Comparison of ENCODE assay signal across 8 cellular contexts in genomic region chr20:59004763-59005522, GRCh38. TPM values are rescaled to one million over a fixed set of nuclear protein-coding genes. Genes with fewer than 3 reads are reported as not detected.
DNase-seq lines count a peak whose midpoint lies in the region; ATAC-seq, FAIRE-seq and TF ChIP-seq lines count a peak whose summit lies in the region.

No MANE protein-coding gene starts in this region.

- H2AFZ ChIP-seq in OCI-LY7 (ENCODE audit: low read length) (peak overlapping the region; percentile 50; the same call in 1 of the 2 replicates), GM12878 (ENCODE audit: control insufficient read depth, low read depth, low read length) (peak overlapping the region; percentile 30)

- H3K4me3 ChIP-seq in OCI-LY7 (ENCODE audit: low read depth, low read length, poor library complexity, severe bottlenecking) (peak overlapping the region; percentile 74), GM12878 (peak overlapping the region; percentile 92)

- H3K27ac ChIP-seq in OCI-LY7 (ENCODE audit: low read depth, low read length, poor library complexity, severe bottlenecking): peak overlapping the region; percentile 85
- H3K27ac ChIP-seq in GM12878 (ENCODE audit: control insufficient read depth, insufficient read depth): peak overlapping the region; percentile 95

- peak; percentile 47 for ATAC-seq in HG02884 (IDR thresholded peaks at IDR 0.05; ENCODE audit: unreplicated experiment)
- peak; percentile 72 for ATAC-seq in GM12878

- peak overlapping the region; percentile 30 for H3K27ac Mint-ChIP-seq in mesothelial cell of epicardium
- H3K27ac Mint-ChIP-seq in osteocyte (ENCODE audit: unreplicated experiment): no peak overlapping the region

- H3K9me2 ChIP-seq in OCI-LY7 (ENCODE audit: insufficient read depth, low read length): no peaks in the 10 kb centered on the region

- peak; percentile 20 for DNase-seq in stimulated activated CD4-positive, alpha-beta T cell treated with anti-CD3 and anti-CD28 coated beads, Interleukin-4, amount 100 ng/mL, for 1 hour
- no peak for DNase-seq in stimulated activated CD4-positive, alpha-beta T cell treated with anti-CD3 and anti-CD28 coated beads, Interleukin-4, amount 100 ng/mL, for 24 hours
- DNase-seq in OCI-LY7 (ENCODE audit: low spot score) (peak; percentile 86), GM12878 (ENCODE audit: low read depth, low spot score) (peak; percentile 94), mesothelial cell of epicardium (ENCODE audit: low spot score in 2 of 2, unreplicated experiment in 2 of 2) (no peak), amniotic stem cell (lab: John Stamatoyannopoulos, UW) (no peak), osteocyte (ENCODE audit: extremely low spot score, unreplicated experiment) (no peak)

- H3K4me3 Mint-ChIP-seq in mesothelial cell of epicardium (peak overlapping the region; percentile 1), osteocyte (ENCODE audit: unreplicated experiment) (no peak overlapping the region)

- H3K36me3 ChIP-seq in OCI-LY7 (ENCODE audit: insufficient read depth, low read length) (peaks cover 34% of the 10 kb centered on the region), GM12878 (ENCODE audit: control insufficient read depth in 2 of 2, insufficient read depth in 2 of 2, low read length in 1 of 2) (peaks cover 18 to 24% of the 10 kb centered on the region in 2 experiments)

- POLR2A ChIA-PET in OCI-LY7 (lab: Charles Lee): interaction anchor here (2.3 kb wide), 1 partner anchor 39 kb away, joined by 5 read pairs; no protein-coding TSS in a partner anchor
- POLR2A ChIA-PET in GM12878 (lab: Charles Lee): interaction anchor here (1.2 to 1.7 kb wide), 3 partner anchors 27 to 97 kb away, joined by 4 to 5 read pairs (median 4); partner anchors contain the start of gene ATP5F1E

- FAIRE-seq in GM12878 (lab: Jason Lieb, UNC): peak; percentile 89

- H3K27me3 ChIP-seq in GM12878 (replicated peaks in 1 of 2; ENCODE audit: control insufficient read depth in 2 of 2, insufficient read depth in 2 of 2, low read length in 1 of 2): no peaks in the 10 kb centered on the region

- in situ Hi-C loops in GM12878 (cut with MboI): loop anchor here (10.0 kb wide), 2 partner anchors 550 to 1610 kb away; partner anchors contain the start of gene RBM38

- H3K36me3 Mint-ChIP-seq in mesothelial cell of epicardium (peaks cover 14% of the 10 kb centered on the region), osteocyte (ENCODE audit: unreplicated experiment) (no peaks in the 10 kb centered on the region)

- H3K79me2 ChIP-seq in OCI-LY7 (ENCODE audit: insufficient read depth, low read depth, low read length) (peaks cover 19% of the 10 kb centered on the region; the same call in 1 of the 2 replicates), GM12878 (ENCODE audit: control insufficient read depth, insufficient read depth, low read length) (peaks cover 56% of the 10 kb centered on the region)

- no peaks in the 10 kb centered on the region for H4K20me1 ChIP-seq in OCI-LY7 (ENCODE audit: insufficient read depth, low read length)
- H4K20me1 ChIP-seq in GM12878 (ENCODE audit: control insufficient read depth, insufficient read depth): 0 out of 2 replicates have a peak, but pooled peaks cover 2% of the 10 kb centered on the region

- H3K9ac ChIP-seq in GM12878 (ENCODE audit: control insufficient read depth, insufficient read depth, low read length): peak overlapping the region; percentile 92

- no TSS peak for BruUV-seq in OCI-LY7 (replicated peaks; lab: Mats Ljungman, UMichigan)
- BruUV-seq in GM12878 (replicated peaks; lab: Mats Ljungman, UMichigan): TSS peak; percentile 79

- TF ChIP-seq RAD21 in GM12878 (IDR thresholded peaks at IDR 0.05; ENCODE audit: insufficient read depth, low read depth, low read length): no peak

- SMC1A ChIA-PET in GM12878 (lab: Charles Lee; ENCODE audit: uncharacterized antibody, unreplicated experiment): interaction anchor here (0.9 to 2.0 kb wide), 4 partner anchors 28 to 118 kb away, joined by 3 to 14 read pairs (median 6); no protein-coding TSS in a partner anchor

- intact Hi-C loops in OCI-LY7 (cut with micrococcal nuclease; ENCODE audit: unreplicated experiment): loop anchor here (1.0 to 10.0 kb wide), 4 partner anchors 24 to 160 kb away; partner anchors contain the start of genes NELFCD, PRELID3B and ZNF831
- intact Hi-C loops in GM12878 (cut with micrococcal nuclease; ENCODE audit: unreplicated experiment): loop anchor here (2.0 kb wide), 2 partner anchors 20 to 114 kb away; no protein-coding TSS in a partner anchor

- H3K4me1 Mint-ChIP-seq in mesothelial cell of epicardium (peaks cover 26% of the 10 kb centered on the region), osteocyte (ENCODE audit: unreplicated experiment) (peaks cover 5% of the 10 kb centered on the region)

- H3K9me3 ChIP-seq in OCI-LY7 (ENCODE audit: low read length) (no peaks in the 10 kb centered on the region), GM12878 (replicated peaks; ENCODE audit: control insufficient read depth, insufficient read depth, low read length) (no peaks in the 10 kb centered on the region)

- CTCF ChIA-PET in OCI-LY7 (lab: Charles Lee; ENCODE audit: unreplicated experiment) (interaction anchor here (1.0 kb wide), 1 partner anchor 10 kb away, joined by 5 read pairs; no protein-coding TSS in a partner anchor), GM12878 (lab: Yijun Ruan, JAX) (interaction anchor here (1.2 kb wide), 1 partner anchor 24 kb away, joined by 4 read pairs; no protein-coding TSS in a partner anchor)

- TF ChIP-seq CTCF in OCI-LY7 (conservative IDR thresholded peaks at IDR 0.05; ENCODE audit: low read length): no peak
- TF ChIP-seq CTCF in GM12878 (IDR thresholded peaks at IDR 0.05 in 2 of 3, conservative IDR thresholded peaks at IDR 0.05 in 1 of 3; ENCODE audit: control insufficient read depth in 2 of 3, extremely low read depth in 1 of 3, insufficient read depth in 1 of 3, low read depth in 3 of 3, low read length in 3 of 3): no peak
- TF ChIP-seq CTCF in mesothelial cell of epicardium (IDR thresholded peaks at IDR 0.05; ENCODE audit: unreplicated experiment): no peak
- TF ChIP-seq CTCF in osteocyte (IDR thresholded peaks at IDR 0.05): no peak

- RAD21 ChIA-PET in GM12878 (lab: Charles Lee; ENCODE audit: unreplicated experiment): interaction anchor here (1.3 to 2.3 kb wide), 5 partner anchors 27 to 98 kb away, joined by 3 to 11 read pairs (median 3); partner anchors contain the start of gene ATP5F1E

- TF ChIP-seq POLR2A in GM12878 (IDR thresholded peaks at IDR 0.05; ENCODE audit: low read depth, low read length): peak; percentile 85

- H3K27me3 Mint-ChIP-seq in mesothelial cell of epicardium (ENCODE audit: low read depth): no peaks in the 10 kb centered on the region
- H3K27me3 Mint-ChIP-seq in osteocyte (ENCODE audit: unreplicated experiment): no peaks in the 10 kb centered on the region

- H3K4me2 ChIP-seq in OCI-LY7 (ENCODE audit: low read length): peak overlapping the region; percentile 94
- H3K4me2 ChIP-seq in GM12878 (ENCODE audit: control insufficient read depth, insufficient read depth): peak overlapping the region; percentile 53

- peak; percentile 84 to 91; a peak in 3 of 4 replicates for TF ChIP-seq EP300 in GM12878 (IDR thresholded peaks at IDR 0.05; ENCODE audit: borderline replicate concordance in 1 of 2, control insufficient read depth in 1 of 2, low read depth in 2 of 2, low read length in 2 of 2)

- H3K4me1 ChIP-seq in OCI-LY7 (ENCODE audit: insufficient read depth, low read length, poor library complexity, severe bottlenecking) (peaks cover 61% of the 10 kb centered on the region), GM12878 (ENCODE audit: control insufficient read depth, insufficient read depth, low read length) (peaks cover 35% of the 10 kb centered on the region)

- H3K9me3 Mint-ChIP-seq in mesothelial cell of epicardium: no peaks in the 10 kb centered on the region
- H3K9me3 Mint-ChIP-seq in osteocyte (ENCODE audit: unreplicated experiment): no peaks in the 10 kb centered on the region

- under 1% methylated on average over 17 of the region's 17 CpGs for WGBS in GM12878 (ENCODE audit: insufficient coverage, insufficient replicate concordance, low lambda C conversion rate, missing lambda C conversion rate)

RNA-seq across cellular contexts. Expression of gene CTSZ, which starts 2.1 kb away (rescaled TPM):
- 47.2 and 50.5 TPM in 2 replicates for total RNA-seq in OCI-LY7 (2014; rRNA removed; shearing (Covaris generic))
- 81.5 and 114 TPM in 2 replicates for total RNA-seq in OCI-LY7 (2022)
- total RNA-seq in GM12878 (2013; cell fraction: nucleolus; rRNA removed): 99.1 and 102 TPM in 2 replicates
- total RNA-seq in GM12878 (2014; rRNA removed): 110 and 139 TPM in 2 replicates
- total RNA-seq in GM12878 (2014; rRNA removed; fragmentation: Illumina TruSeq; extraction: Trizol): 177 and 192 TPM in 2 replicates
- 225 and 233 TPM in 2 replicates for total RNA-seq in GM12878 (2021)
- polyA plus RNA-seq in GM12878 (2011; ENCODE audit: low read depth): 150 TPM
- 92.8 and 169 TPM in 2 replicates for polyA plus RNA-seq in GM12878 (2011; rRNA removed)
- 156 and 185 TPM in 2 replicates for polyA plus RNA-seq in GM12878 (2011; cell fraction: cytosol; rRNA removed)
- 103 and 127 TPM in 2 replicates for polyA plus RNA-seq in GM12878 (2011; cell fraction: nucleus; rRNA removed)
- 163 and 223 TPM in 2 replicates for polyA plus RNA-seq in GM12878 (2012)
- 301 and 321 TPM in 2 replicates for polyA plus RNA-seq in GM12878 (2014; fragmentation: Illumina TruSeq; extraction: Trizol)
- polyA plus RNA-seq in GM12878 (2014; fragmentation: Nextera tagmentation; extraction: Ambion mirVana): 10 to 100 TPM in 1 of 2 experiments, 1 to 10 TPM in 1; 6.0 to 14.0 TPM
- 215 and 256 TPM in 2 replicates for polyA plus RNA-seq in GM12878 (2014; rRNA removed)
- polyA plus RNA-seq in GM12878 (2016; fragmentation: Nextera tagmentation; extraction: Ambion mirVana): 10 to 100 TPM in 1 of 2 experiments, 1 to 10 TPM in 1; 8.0 to 11.8 TPM
- polyA minus RNA-seq in GM12878 (2011; rRNA and poly(A)+ RNA removed): 135 TPM in 2 replicates
- polyA minus RNA-seq in GM12878 (2011; cell fraction: cytosol; rRNA and poly(A)+ RNA removed): 45.5 and 58.7 TPM in 2 replicates
- 34.0 and 64.2 TPM in 2 replicates for polyA minus RNA-seq in GM12878 (2011; cell fraction: nucleus; rRNA and poly(A)+ RNA removed)
- 65.3 to 67.7 TPM (median 65.3 TPM) in 3 replicates for total RNA-seq in mesothelial cell of epicardium
- 17.2 and 17.5 TPM in 2 replicates for total RNA-seq in osteocyte

RNA-seq across cellular contexts. Expression of gene TUBB1, which starts 14.3 kb away (rescaled TPM):
- total RNA-seq in OCI-LY7 (2014; rRNA removed; shearing (Covaris generic)): not detected in 2 replicates
- 0.11 and 0.13 TPM in 2 replicates for total RNA-seq in OCI-LY7 (2022)
- not detected in 2 replicates for total RNA-seq in GM12878 (2013; cell fraction: nucleolus; rRNA removed)
- total RNA-seq in GM12878 (2014; rRNA removed): 0.06 and 0.11 TPM in 2 replicates
- 0.04 TPM in 1 of 2 replicates, not detected in the other for total RNA-seq in GM12878 (2014; rRNA removed; fragmentation: Illumina TruSeq; extraction: Trizol)
- total RNA-seq in GM12878 (2021): not detected in 2 replicates
- polyA plus RNA-seq in GM12878 (2011; ENCODE audit: low read depth): 0.24 TPM
- 0.03 and 0.07 TPM in 2 replicates for polyA plus RNA-seq in GM12878 (2011; rRNA removed)
- 0.03 TPM in 1 of 2 replicates, not detected in the other for polyA plus RNA-seq in GM12878 (2011; cell fraction: cytosol; rRNA removed)
- polyA plus RNA-seq in GM12878 (2011; cell fraction: nucleus; rRNA removed): 0.07 and 0.10 TPM in 2 replicates
- polyA plus RNA-seq in GM12878 (2012): 0.21 and 0.34 TPM in 2 replicates
- 0.04 TPM in 1 of 2 replicates, not detected in the other for polyA plus RNA-seq in GM12878 (2014; fragmentation: Illumina TruSeq; extraction: Trizol)
- polyA plus RNA-seq in GM12878 (2014; fragmentation: Nextera tagmentation; extraction: Ambion mirVana): under 1 TPM in 1 of 2 experiments, not detected in 1; 0.02 TPM
- 0.05 TPM in 1 of 2 replicates, not detected in the other for polyA plus RNA-seq in GM12878 (2014; rRNA removed)
- under 1 TPM; 0.13 to 0.20 TPM for polyA plus RNA-seq in GM12878 (2016; fragmentation: Nextera tagmentation; extraction: Ambion mirVana)
- not detected in 2 replicates for polyA minus RNA-seq in GM12878 (2011; rRNA and poly(A)+ RNA removed)
- not detected in 2 replicates for polyA minus RNA-seq in GM12878 (2011; cell fraction: cytosol; rRNA and poly(A)+ RNA removed)
- polyA minus RNA-seq in GM12878 (2011; cell fraction: nucleus; rRNA and poly(A)+ RNA removed): 0.12 TPM in 1 of 2 replicates, not detected in the other
- total RNA-seq in mesothelial cell of epicardium: not detected in 3 replicates
- total RNA-seq in osteocyte: not detected in 2 replicates

RNA-seq across cellular contexts. Expression of gene NELFCD, which starts 23.9 kb away (rescaled TPM):
- total RNA-seq in OCI-LY7 (2014; rRNA removed; shearing (Covaris generic)): 83.4 and 90.7 TPM in 2 replicates
- 143 and 155 TPM in 2 replicates for total RNA-seq in OCI-LY7 (2022)
- 125 and 129 TPM in 2 replicates for total RNA-seq in GM12878 (2013; cell fraction: nucleolus; rRNA removed)
- 68.7 and 74.9 TPM in 2 replicates for total RNA-seq in GM12878 (2014; rRNA removed)
- 46.3 and 54.3 TPM in 2 replicates for total RNA-seq in GM12878 (2014; rRNA removed; fragmentation: Illumina TruSeq; extraction: Trizol)
- total RNA-seq in GM12878 (2021): 68.9 and 82.1 TPM in 2 replicates
- 51.2 TPM for polyA plus RNA-seq in GM12878 (2011; ENCODE audit: low read depth)
- 76.5 and 86.8 TPM in 2 replicates for polyA plus RNA-seq in GM12878 (2011; rRNA removed)
- polyA plus RNA-seq in GM12878 (2011; cell fraction: cytosol; rRNA removed): 82.9 and 107 TPM in 2 replicates
- 243 and 253 TPM in 2 replicates for polyA plus RNA-seq in GM12878 (2011; cell fraction: nucleus; rRNA removed)
- 61.0 and 61.7 TPM in 2 replicates for polyA plus RNA-seq in GM12878 (2012)
- polyA plus RNA-seq in GM12878 (2014; fragmentation: Illumina TruSeq; extraction: Trizol): 83.4 and 89.7 TPM in 2 replicates
- polyA plus RNA-seq in GM12878 (2014; fragmentation: Nextera tagmentation; extraction: Ambion mirVana): 10 to 100 TPM in 1 of 2 experiments, 1 to 10 TPM in 1; 8.9 to 16.7 TPM
- 79.8 and 83.6 TPM in 2 replicates for polyA plus RNA-seq in GM12878 (2014; rRNA removed)
- polyA plus RNA-seq in GM12878 (2016; fragmentation: Nextera tagmentation; extraction: Ambion mirVana): 100 to 1,000 TPM; 107 to 109 TPM
- 75.0 and 95.0 TPM in 2 replicates for polyA minus RNA-seq in GM12878 (2011; rRNA and poly(A)+ RNA removed)
- polyA minus RNA-seq in GM12878 (2011; cell fraction: cytosol; rRNA and poly(A)+ RNA removed): 24.3 and 31.0 TPM in 2 replicates
- 48.0 and 73.1 TPM in 2 replicates for polyA minus RNA-seq in GM12878 (2011; cell fraction: nucleus; rRNA and poly(A)+ RNA removed)
- total RNA-seq in mesothelial cell of epicardium: 106 to 112 TPM (median 108 TPM) in 3 replicates
- total RNA-seq in osteocyte: 60.9 and 64.5 TPM in 2 replicates

RNA-seq across cellular contexts. Expression of gene ATP5F1E, which starts 27.2 kb away (rescaled TPM):
- total RNA-seq in OCI-LY7 (2014; rRNA removed; shearing (Covaris generic)): 36.7 and 42.4 TPM in 2 replicates
- total RNA-seq in OCI-LY7 (2022) (65.4 and 67.2 TPM in 2 replicates), GM12878 (2014; rRNA removed) (49.0 and 61.6 TPM in 2 replicates), GM12878 (2014; rRNA removed; fragmentation: Illumina TruSeq; extraction: Trizol) (96.3 and 96.9 TPM in 2 replicates), GM12878 (2021) (96.4 and 107 TPM in 2 replicates), mesothelial cell of epicardium (46.7 to 52.7 TPM (median 47.8 TPM) in 3 replicates), osteocyte (66.7 and 68.2 TPM in 2 replicates)
- total RNA-seq in GM12878 (2013; cell fraction: nucleolus; rRNA removed): 45.3 and 50.2 TPM in 2 replicates
- polyA plus RNA-seq in GM12878 (2011; ENCODE audit: low read depth): 5.8 TPM
- polyA plus RNA-seq in GM12878 (2011; rRNA removed) (137 and 138 TPM in 2 replicates), GM12878 (2014; fragmentation: Illumina TruSeq; extraction: Trizol) (35.2 and 53.1 TPM in 2 replicates), GM12878 (2014; fragmentation: Nextera tagmentation; extraction: Ambion mirVana) (100 to 1,000 TPM; 169 to 219 TPM), GM12878 (2014; rRNA removed) (79.8 and 89.2 TPM in 2 replicates), GM12878 (2016; fragmentation: Nextera tagmentation; extraction: Ambion mirVana) (100 to 1,000 TPM; 391 to 407 TPM)
- polyA plus RNA-seq in GM12878 (2011; cell fraction: cytosol; rRNA removed): 34.9 and 35.0 TPM in 2 replicates
- polyA plus RNA-seq in GM12878 (2011; cell fraction: nucleus; rRNA removed): 24.3 and 27.8 TPM in 2 replicates
- polyA plus RNA-seq in GM12878 (2012): 86.3 and 113 TPM in 2 replicates
- polyA minus RNA-seq in GM12878 (2011; rRNA and poly(A)+ RNA removed): 12.8 and 20.0 TPM in 2 replicates
- 15.2 and 16.2 TPM in 2 replicates for polyA minus RNA-seq in GM12878 (2011; cell fraction: cytosol; rRNA and poly(A)+ RNA removed)
- 38.1 and 48.9 TPM in 2 replicates for polyA minus RNA-seq in GM12878 (2011; cell fraction: nucleus; rRNA and poly(A)+ RNA removed)

RNA-seq across cellular contexts. Expression of gene PRELID3B, which starts 37.6 kb away (rescaled TPM):
- 77.2 and 99.4 TPM in 2 replicates for total RNA-seq in OCI-LY7 (2014; rRNA removed; shearing (Covaris generic))
- total RNA-seq in OCI-LY7 (2022) (119 and 122 TPM in 2 replicates), GM12878 (2014; rRNA removed) (123 and 138 TPM in 2 replicates), GM12878 (2014; rRNA removed; fragmentation: Illumina TruSeq; extraction: Trizol) (119 and 125 TPM in 2 replicates), GM12878 (2021) (86.1 and 96.0 TPM in 2 replicates), mesothelial cell of epicardium (44.9 to 45.5 TPM (median 45.2 TPM) in 3 replicates), osteocyte (38.8 and 45.1 TPM in 2 replicates)
- total RNA-seq in GM12878 (2013; cell fraction: nucleolus; rRNA removed): 36.3 and 39.0 TPM in 2 replicates
- 39.7 TPM for polyA plus RNA-seq in GM12878 (2011; ENCODE audit: low read depth)
- polyA plus RNA-seq in GM12878 (2011; rRNA removed) (114 and 159 TPM in 2 replicates), GM12878 (2014; fragmentation: Illumina TruSeq; extraction: Trizol) (98.8 and 123 TPM in 2 replicates), GM12878 (2014; fragmentation: Nextera tagmentation; extraction: Ambion mirVana) (100 to 1,000 TPM; 130 to 151 TPM), GM12878 (2014; rRNA removed) (72.5 and 73.9 TPM in 2 replicates), GM12878 (2016; fragmentation: Nextera tagmentation; extraction: Ambion mirVana) (100 to 1,000 TPM; 141 to 146 TPM)
- polyA plus RNA-seq in GM12878 (2011; cell fraction: cytosol; rRNA removed): 40.6 and 42.3 TPM in 2 replicates
- 45.3 and 58.8 TPM in 2 replicates for polyA plus RNA-seq in GM12878 (2011; cell fraction: nucleus; rRNA removed)
- 61.1 and 67.2 TPM in 2 replicates for polyA plus RNA-seq in GM12878 (2012)
- 88.3 and 110 TPM in 2 replicates for polyA minus RNA-seq in GM12878 (2011; rRNA and poly(A)+ RNA removed)
- 68.4 and 76.6 TPM in 2 replicates for polyA minus RNA-seq in GM12878 (2011; cell fraction: cytosol; rRNA and poly(A)+ RNA removed)
- polyA minus RNA-seq in GM12878 (2011; cell fraction: nucleus; rRNA and poly(A)+ RNA removed): 32.2 and 42.4 TPM in 2 replicates

Comparison
In these comparisons a context has a peak if more than half of its experiments do, and no peak if none do; other contexts are left out.
1. DNase-seq: peak in stimulated activated CD4-positive, alpha-beta T cell treated with anti-CD3 and anti-CD28 coated beads, Interleukin-4, amount 100 ng/mL, for 1 hour (single experiment), OCI-LY7 (single experiment) and GM12878 (single experiment); none in stimulated activated CD4-positive, alpha-beta T cell treated with anti-CD3 and anti-CD28 coated beads, Interleukin-4, amount 100 ng/mL, for 24 hours (single experiment), mesothelial cell of epicardium (0 of 2), amniotic stem cell (single experiment) and osteocyte (single experiment).